ENCODE assay signal across 28 cellular contexts in genomic region chr4:15971068-15971801, GRCh38. TPM values are rescaled to one million over a fixed set of nuclear protein-coding genes. Genes with fewer than 3 reads are reported as not detected.
"Had no signal": no experiment of that assay in that cellular context is flagged by ENCODE, and none has a peak within 500 bp of the region (broad histone marks: within the 10 kb centered on the region; RNA-seq: fewer than 3 reads in every experiment).

No MANE protein-coding gene starts in this region.

- H3K27ac Mint-ChIP-seq: memory B cell, mesothelial cell of epicardium, nephron progenitor cell had no signal

- H3K27me3 ChIP-seq: colonic mucosa, hepatocyte, spleen, stomach, transverse colon had no signal

- H3K4me1 ChIP-seq: colonic mucosa, lower lobe of right lung, psoas muscle, spleen, stomach, transverse colon had no signal

- H3K4me3 ChIP-seq: colonic mucosa, hepatocyte, left ventricle myocardium inferior, lower lobe of right lung, psoas muscle, spleen, stomach, thoracic aorta, transverse colon had no signal

- H3K36me3 Mint-ChIP-seq: mesothelial cell of epicardium had no signal

- H3K9me3 ChIP-seq: colonic mucosa, lower lobe of right lung, psoas muscle, thoracic aorta, transverse colon had no signal

- H3K4me3 Mint-ChIP-seq: memory B cell, mesothelial cell of epicardium, nephron progenitor cell had no signal

- FAIRE-seq: islet of Langerhans had no signal

- H3K4me1 Mint-ChIP-seq: memory B cell, mesothelial cell of epicardium had no signal

- ATAC-seq: lower lobe of right lung, psoas muscle, sciatic nerve had no signal

- DNase-seq: colonic mucosa; dermis blood vessel endothelial cell; foreskin melanocyte; head of caudate nucleus; left ventricle myocardium inferior; lower lobe of right lung; nephron progenitor cell; psoas muscle; retina; spleen; stimulated activated CD4-positive, alpha-beta T cell treated with anti-CD3 and anti-CD28 coated beads, Interleukin-15, amount 100 ng/mL, for 24 hours; stimulated activated CD4-positive, alpha-beta T cell treated with anti-CD3 and anti-CD28 coated beads, Interleukin-1b, Interleukin-23, amount 100 ng/mL, for 48 hours; stimulated activated CD4-positive, alpha-beta T cell treated with anti-CD3 and anti-CD28 coated beads, Interleukin-4, amount 100 ng/mL, for 24 hours; stimulated activated naive CD4-positive, alpha-beta T cell; stomach; substantia nigra; transverse colon had no signal

- H3K36me3 ChIP-seq: colonic mucosa, lower lobe of right lung, spleen, stomach, thoracic aorta, transverse colon had no signal

- H3K27ac ChIP-seq: colonic mucosa, hepatocyte, left ventricle myocardium inferior, lower lobe of right lung, psoas muscle, spleen, stomach, thoracic aorta, transverse colon had no signal

RNA-seq across cellular contexts. Expression of gene FGFBP2, which starts 8.3 kb away (rescaled TPM):
- total RNA-seq: cerebellum, dermis blood vessel endothelial cell, mesothelial cell of epicardium, skeletal muscle tissue, thoracic aorta, ureter had no signal

RNA-seq across cellular contexts. Expression of gene FGFBP1, which starts 32.7 kb away (rescaled TPM):
- total RNA-seq: cerebellum, dermis blood vessel endothelial cell, left ventricle myocardium inferior, mucosa of gallbladder, myocyte, psoas muscle, sciatic nerve, skeletal muscle tissue, spleen, thoracic aorta, ureter had no signal
